ENCODE assay signal across 17 cellular contexts in the genomic region with DNA sequence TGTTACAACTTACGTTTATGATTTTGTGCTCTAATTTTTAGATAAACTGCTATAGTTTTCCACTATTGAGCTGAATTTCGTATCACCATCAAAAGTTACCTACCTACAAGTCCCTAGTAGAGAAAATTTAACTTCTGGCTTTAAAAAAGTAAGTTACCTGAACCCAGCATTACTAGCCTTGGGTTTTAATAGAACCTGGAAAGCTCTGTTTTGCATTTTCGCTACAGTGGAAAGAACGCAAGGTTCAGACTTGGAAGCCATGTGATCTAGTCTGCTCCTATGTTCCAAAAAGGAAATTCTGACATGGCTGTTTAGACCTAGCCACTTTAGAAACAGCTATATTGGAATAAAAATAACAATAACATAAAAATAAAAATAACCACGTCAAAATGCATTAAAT.
A peak's percentile ranks its signal among the peaks of the same experiment; 100 is the strongest.
DNase-seq lines count a peak whose midpoint lies in the region; ATAC-seq and TF ChIP-seq lines count a peak whose summit lies in the region.
"Had no signal": no experiment of that assay in that cellular context is flagged by ENCODE, and none has a peak within 500 bp of the region (broad histone marks: within the 10 kb centered on the region; RNA-seq: fewer than 3 reads in every experiment).

No MANE protein-coding gene starts in this region.

- H3K9me3 ChIP-seq in colonic mucosa (no peaks in the 10 kb centered on the region), upper lobe of right lung (no peaks in the 10 kb centered on the region), PC-9 (ENCODE audit: insufficient read depth, low read depth) (no peaks in the 10 kb centered on the region)
- H3K9me3 ChIP-seq: A549 had no signal

- H3K4me1 ChIP-seq in colonic mucosa (peaks cover 5% of the 10 kb centered on the region), rectal smooth muscle tissue (ENCODE audit: control insufficient read depth, insufficient read depth, low read length) (peaks cover 6% of the 10 kb centered on the region), upper lobe of right lung (peaks cover 42% of the 10 kb centered on the region), PC-9 (replicated peaks; ENCODE audit: insufficient read depth) (peaks cover 16% of the 10 kb centered on the region)

- no peak for DNase-seq in natural killer cell
- no peak for DNase-seq in natural killer cell treated with Interleukin-12 subunit alpha and Interleukin-12 subunit beta and Interleukin-15 and Interleukin-18, amount 100 ng/mL, for 72 hours (ENCODE audit: low spot score)
- DNase-seq in colonic mucosa = no peak
- DNase-seq in upper lobe of right lung = no peak
- DNase-seq in PC-9 = no peak
- no peak for DNase-seq in ecto neural progenitor cell (ENCODE audit: low spot score)
- DNase-seq: activated effector memory CD4-positive, alpha-beta T cell treated with anti-CD3 and anti-CD28 coated beads, Interleukin-2, amount 50 U/mL, for 16 hours; CD8-positive, alpha-beta T cell; left cardiac atrium; NCI-H345; occipital lobe; SHP77; stimulated activated CD4-positive, alpha-beta T cell treated with anti-CD3 and anti-CD28 coated beads, Interleukin-2, amount 100 ng/mL, for 48 hours had no signal

- H3K9me2 ChIP-seq in PC-9 (ENCODE audit: insufficient read depth) = no peaks in the 10 kb centered on the region

- CTCF ChIA-PET in PC-9 (lab: Charles Lee) = no interaction called here

- ATAC-seq in natural killer cell = no peak
- no peak for ATAC-seq in natural killer cell treated with Interleukin-12 subunit alpha and Interleukin-12 subunit beta and Interleukin-15 and Interleukin-18, amount 100 ng/mL, for 72 hours
- ATAC-seq in upper lobe of right lung = no peak
- ATAC-seq in HG02840 (IDR thresholded peaks at IDR 0.05; ENCODE audit: low FRiP score, unreplicated experiment) = no peak
- ATAC-seq: A549; CD8-positive, alpha-beta T cell; left cardiac atrium had no signal

- H3K9me3 Mint-ChIP-seq in natural killer cell = no peaks in the 10 kb centered on the region
- no peaks in the 10 kb centered on the region for H3K9me3 Mint-ChIP-seq in natural killer cell treated with Interleukin-12 subunit alpha and Interleukin-12 subunit beta and Interleukin-15 and Interleukin-18, amount 100 ng/mL, for 72 hours
- H3K9me3 Mint-ChIP-seq: CD8-positive, alpha-beta T cell; T-helper 1 cell treated with Interleukin-12 subunit alpha and Interleukin-12 subunit beta and Interleukin-4 antibody, amounts not matched to agents 30 μg/mL and 1 μg/mL, for 36 hours had no signal

- peak overlapping the region; percentile 85 for H3K4me3 Mint-ChIP-seq in natural killer cell
- no peak overlapping the region for H3K4me3 Mint-ChIP-seq in natural killer cell treated with Interleukin-12 subunit alpha and Interleukin-12 subunit beta and Interleukin-15 and Interleukin-18, amount 100 ng/mL, for 72 hours

- H3K27ac ChIP-seq in colonic mucosa (peak overlapping the region; percentile 50), rectal smooth muscle tissue (ENCODE audit: low read depth, low read length) (peak overlapping the region; percentile 54), upper lobe of right lung (peak overlapping the region; percentile 58), PC-9 (no peak overlapping the region)
- H3K27ac ChIP-seq: A549 had no signal

- H3K27me3 ChIP-seq in colonic mucosa = no peaks in the 10 kb centered on the region
- H3K27me3 ChIP-seq in rectal smooth muscle tissue (ENCODE audit: control insufficient read depth, insufficient read depth, low read length) = no peaks in the 10 kb centered on the region
- H3K27me3 ChIP-seq in upper lobe of right lung = no peaks in the 10 kb centered on the region
- H3K27me3 ChIP-seq in PC-9 (ENCODE audit: insufficient read depth, low read depth) = no peaks in the 10 kb centered on the region

- H3K9ac ChIP-seq in colonic mucosa (ENCODE audit: low read depth in 2 of 2, low read length in 2 of 2) (no peak overlapping the region), rectal smooth muscle tissue (ENCODE audit: low read length) (no peak overlapping the region)

- peaks cover 8 to 18% of the 10 kb centered on the region in 2 donors for H3K27me3 Mint-ChIP-seq in natural killer cell (ENCODE audit: low read depth in 2 of 2)
- peaks cover 0 to 17% of the 10 kb centered on the region in 2 donors for H3K27me3 Mint-ChIP-seq in natural killer cell treated with Interleukin-12 subunit alpha and Interleukin-12 subunit beta and Interleukin-15 and Interleukin-18, amount 100 ng/mL, for 72 hours

- H3K4me1 Mint-ChIP-seq in natural killer cell = peaks cover 77 to 86% of the 10 kb centered on the region in 2 donors
- peaks cover 64 to 78% of the 10 kb centered on the region in 2 donors for H3K4me1 Mint-ChIP-seq in natural killer cell treated with Interleukin-12 subunit alpha and Interleukin-12 subunit beta and Interleukin-15 and Interleukin-18, amount 100 ng/mL, for 72 hours (ENCODE audit: low read depth in 2 of 2)

- no peaks in the 10 kb centered on the region for H4K20me1 ChIP-seq in PC-9 (ENCODE audit: insufficient read depth)

- intact Hi-C loops in natural killer cell (cut with micrococcal nuclease) = loop anchor here (5.0 to 10.0 kb wide), 2 partner anchors 46 to 274 kb away; no protein-coding TSS in a partner anchor
- intact Hi-C loops in colonic mucosa (cut with DNase I) = no loop called here
- intact Hi-C loops in upper lobe of right lung (cut with DNase I) = no loop called here
- intact Hi-C loops in PC-9 (cut with micrococcal nuclease; ENCODE audit: unreplicated experiment) = no loop called here

- TF ChIP-seq CTCF in natural killer cell (IDR thresholded peaks at IDR 0.05) (no peak), colonic mucosa (IDR thresholded peaks at IDR 0.05) (no peak), upper lobe of right lung (IDR thresholded peaks at IDR 0.05) (no peak), PC-9 (conservative IDR thresholded peaks at IDR 0.05) (no peak)

- no peak overlapping the region for H3K4me3 ChIP-seq in colonic mucosa
- no peak overlapping the region for H3K4me3 ChIP-seq in rectal smooth muscle tissue (ENCODE audit: low read length)
- H3K4me3 ChIP-seq in upper lobe of right lung = no peak overlapping the region
- no peak overlapping the region for H3K4me3 ChIP-seq in PC-9
- H3K4me3 ChIP-seq: A549 had no signal

- BruUV-seq in PC-9 (replicated peaks; lab: Mats Ljungman, UMichigan) = no TSS peak

- peaks cover 14% of the 10 kb centered on the region for H3F3A ChIP-seq in PC-9 (ENCODE audit: insufficient read depth, low read depth)

- no peak overlapping the region for H2AFZ ChIP-seq in PC-9

- H3K4me2 ChIP-seq in PC-9 = no peak overlapping the region
- H3K4me2 ChIP-seq: A549 had no signal

- H3K36me3 Mint-ChIP-seq in natural killer cell = no peaks in the 10 kb centered on the region
- no peaks in the 10 kb centered on the region for H3K36me3 Mint-ChIP-seq in natural killer cell treated with Interleukin-12 subunit alpha and Interleukin-12 subunit beta and Interleukin-15 and Interleukin-18, amount 100 ng/mL, for 72 hours

- POLR2A ChIA-PET in PC-9 (lab: Charles Lee; ENCODE audit: unreplicated experiment) = no interaction called here

- H3K36me3 ChIP-seq in colonic mucosa = no peaks in the 10 kb centered on the region
- H3K36me3 ChIP-seq in rectal smooth muscle tissue (ENCODE audit: control insufficient read depth, insufficient read depth, low read length) = no peaks in the 10 kb centered on the region
- no peaks in the 10 kb centered on the region for H3K36me3 ChIP-seq in upper lobe of right lung
- H3K36me3 ChIP-seq in PC-9 (ENCODE audit: low read depth) = no peaks in the 10 kb centered on the region

- no peaks in the 10 kb centered on the region for H3K79me2 ChIP-seq in PC-9 (ENCODE audit: low read depth)

- H3K27ac Mint-ChIP-seq in natural killer cell = peak overlapping the region; percentile 62 to 83
- peak overlapping the region in 1 of 2 donors; percentile 58 for H3K27ac Mint-ChIP-seq in natural killer cell treated with Interleukin-12 subunit alpha and Interleukin-12 subunit beta and Interleukin-15 and Interleukin-18, amount 100 ng/mL, for 72 hours
